In the genomic region with DNA sequence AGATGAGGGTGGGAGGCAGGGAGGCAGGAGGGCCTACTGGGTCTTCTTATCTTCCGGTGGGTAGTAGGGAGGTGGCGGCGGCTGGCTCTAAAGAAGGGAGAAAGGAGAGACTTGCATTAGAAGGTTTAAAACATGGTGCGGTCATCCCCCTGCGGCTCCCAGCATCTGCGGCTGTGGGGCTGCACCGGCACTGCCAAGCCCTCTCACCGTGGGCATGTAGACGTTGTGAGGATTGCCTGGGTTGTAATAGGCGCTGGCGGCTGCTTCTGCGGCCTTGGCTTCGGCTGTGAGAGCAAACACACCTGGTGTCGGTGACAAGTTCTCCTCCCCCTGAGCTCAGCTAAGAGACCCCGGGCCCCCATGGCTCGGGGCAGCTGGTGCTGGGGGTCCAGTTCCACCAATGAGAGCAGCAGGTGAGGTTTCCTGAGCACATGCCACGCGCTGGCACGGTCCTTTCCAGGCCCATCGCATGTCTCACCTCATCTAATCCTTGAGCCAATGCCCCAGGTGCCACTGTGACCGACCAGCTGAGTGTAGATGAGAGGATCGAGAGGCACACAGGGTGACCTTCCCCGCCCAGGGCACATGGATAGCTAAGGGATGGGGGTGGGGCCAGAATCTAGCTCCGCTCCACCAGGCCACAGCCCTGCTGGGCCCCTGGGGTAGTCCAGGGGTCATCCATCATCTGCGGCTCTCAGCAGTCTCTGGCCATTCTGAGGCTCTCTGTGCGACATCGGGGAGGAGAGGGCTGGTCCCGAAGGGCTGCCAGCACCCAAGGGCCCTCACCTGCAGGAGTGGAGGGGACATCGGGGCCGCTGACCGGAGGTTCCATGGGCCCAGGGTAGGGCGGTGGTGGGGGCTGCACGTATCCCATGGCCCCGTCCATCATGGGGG, we compare ENCODE assay signal across 13 cellular contexts. TPM values are rescaled to one million over a fixed set of nuclear protein-coding genes. Genes with fewer than 3 reads are reported as not detected.
DNase-seq lines count a peak whose midpoint lies in the region; ATAC-seq and TF ChIP-seq lines count a peak whose summit lies in the region.
"Had no signal": no experiment of that assay in that cellular context is flagged by ENCODE, and none has a peak within 500 bp of the region (broad histone marks: within the 10 kb centered on the region; RNA-seq: fewer than 3 reads in every experiment).

No MANE protein-coding gene starts in this region.

- H3K9me3 ChIP-seq in RWPE2 (ENCODE audit: severe bottlenecking) (no peaks in the 10 kb centered on the region), mucosa of stomach (ENCODE audit: control insufficient read depth, low read length) (no peaks in the 10 kb centered on the region)

- no peak overlapping the region for H3K4me3 ChIP-seq in RWPE2 (ENCODE audit: severe bottlenecking)
- no peak overlapping the region for H3K4me3 ChIP-seq in mucosa of stomach (ENCODE audit: low read length)

- H3K27me3 ChIP-seq in RWPE2 (ENCODE audit: insufficient read depth, poor library complexity, severe bottlenecking) (no peaks in the 10 kb centered on the region), mucosa of stomach (ENCODE audit: control insufficient read depth, insufficient read depth, low read length) (no peaks in the 10 kb centered on the region)

- intact Hi-C loops in CD14-positive monocyte (cut with micrococcal nuclease) = loop anchor here (5.0 to 10.0 kb wide), 2 partner anchors 70 to 182 kb away; a partner anchor contains a TSS

- H3K27ac ChIP-seq in RWPE2 (ENCODE audit: poor library complexity, severe bottlenecking) = peak overlapping the region; percentile 73

- no peak for TF ChIP-seq CTCF in CD14-positive monocyte (IDR thresholded peaks at IDR 0.05)
- TF ChIP-seq CTCF in RWPE2 (IDR thresholded peaks at IDR 0.05; ENCODE audit: poor library complexity, severe bottlenecking) = no peak
- TF ChIP-seq CTCF in endothelial cell (IDR thresholded peaks at IDR 0.05; ENCODE audit: unreplicated experiment) = no peak

- H3K36me3 ChIP-seq in RWPE2 (ENCODE audit: low read depth) (peaks cover 63% of the 10 kb centered on the region), mucosa of stomach (ENCODE audit: control insufficient read depth, insufficient read depth, low read length) (peaks cover 39% of the 10 kb centered on the region)

- no peak for ATAC-seq in RWPE2 (ENCODE audit: low read depth)
- ATAC-seq: effector memory CD8-positive, alpha-beta T cell; naive thymus-derived CD4-positive, alpha-beta T cell; stimulated activated naive CD8-positive, alpha-beta T cell treated with anti-CD3 and anti-CD28 coated beads, Interleukin-15, Interleukin-2, amounts not matched to agents 100 U/mL and 50 U/mL, for 24 hours had no signal

- H3K9ac ChIP-seq in mucosa of stomach (ENCODE audit: low read length) = peak overlapping the region; percentile 34

- H3K36me3 Mint-ChIP-seq in CD14-positive monocyte (peaks cover 60 to 70% of the 10 kb centered on the region in 2 donors), endothelial cell (ENCODE audit: low read depth, unreplicated experiment) (peaks cover 20% of the 10 kb centered on the region)

- H3K9me3 Mint-ChIP-seq in CD14-positive monocyte = no peaks in the 10 kb centered on the region
- H3K9me3 Mint-ChIP-seq in endothelial cell (ENCODE audit: unreplicated experiment) = no peaks in the 10 kb centered on the region
- H3K9me3 Mint-ChIP-seq: activated CD4-positive, alpha-beta T cell treated with anti-CD3 and anti-CD28 coated beads, Interleukin-2, amount 10 ng/mL, durations not matched to agents 24 days and 14 days; effector memory CD8-positive, alpha-beta T cell; H9; naive thymus-derived CD4-positive, alpha-beta T cell had no signal

- H3K4me1 ChIP-seq in RWPE2 (ENCODE audit: insufficient read depth, poor library complexity, severe bottlenecking) = peaks cover 18% of the 10 kb centered on the region
- H3K4me1 ChIP-seq in mucosa of stomach (ENCODE audit: control insufficient read depth, insufficient read depth, low read length) = peaks cover 58% of the 10 kb centered on the region

- H3K27me3 Mint-ChIP-seq in CD14-positive monocyte (ENCODE audit: low read depth in 3 of 3) = no peaks in the 10 kb centered on the region
- peaks cover 7% of the 10 kb centered on the region for H3K27me3 Mint-ChIP-seq in endothelial cell (ENCODE audit: unreplicated experiment)
- H3K27me3 Mint-ChIP-seq: activated CD4-positive, alpha-beta T cell treated with anti-CD3 and anti-CD28 coated beads, Interleukin-2, amount 10 ng/mL, durations not matched to agents 24 days and 14 days; effector memory CD8-positive, alpha-beta T cell; naive thymus-derived CD4-positive, alpha-beta T cell had no signal

- H3K4me3 Mint-ChIP-seq in CD14-positive monocyte (no peak overlapping the region), endothelial cell (ENCODE audit: unreplicated experiment) (no peak overlapping the region)
- H3K4me3 Mint-ChIP-seq: activated CD4-positive, alpha-beta T cell treated with anti-CD3 and anti-CD28 coated beads, Interleukin-2, amount 10 ng/mL, durations not matched to agents 24 days and 14 days; H9 had no signal

- peak overlapping the region in 4 of 7 donors; percentile 36 to 91 (median 72) for H3K27ac Mint-ChIP-seq in CD14-positive monocyte
- no peak overlapping the region for H3K27ac Mint-ChIP-seq in endothelial cell (ENCODE audit: unreplicated experiment)

- peaks cover 23% of the 10 kb centered on the region for H3K4me1 Mint-ChIP-seq in CD14-positive monocyte
- peaks cover 38% of the 10 kb centered on the region for H3K4me1 Mint-ChIP-seq in endothelial cell (ENCODE audit: unreplicated experiment)

- DNase-seq in CD14-positive monocyte (ENCODE audit: low spot score) = no peak
- DNase-seq in RWPE2 (ENCODE audit: low spot score) = no peak
- no peak for DNase-seq in endothelial cell (ENCODE audit: low spot score)
- no peak for DNase-seq in activated gamma-delta T cell (lab: John Stamatoyannopoulos, UW)
- DNase-seq in DMS 273 treated with DMSO at 0.1 percent for 48 hours (lab: John Stamatoyannopoulos, UW) = no peak
- DNase-seq: activated CD4-positive, alpha-beta T cell treated with anti-CD3 and anti-CD28 coated beads, Interleukin-2, amount 10 ng/mL, durations not matched to agents 24 days and 14 days; AML-193; effector memory CD8-positive, alpha-beta T cell; naive thymus-derived CD4-positive, alpha-beta T cell; NCI-H774; stimulated activated naive CD8-positive, alpha-beta T cell treated with anti-CD3 and anti-CD28 coated beads, Interleukin-15, Interleukin-2, amounts not matched to agents 100 U/mL and 50 U/mL, for 24 hours had no signal

RNA-seq across cellular contexts. Expression of a gene that starts 2.7 kb away (rescaled TPM):
- 10 to 100 TPM; 28.4 to 53.3 TPM for polyA plus RNA-seq in CD14-positive monocyte
- total RNA-seq in endothelial cell (ENCODE audit: unreplicated experiment) = 11.5 TPM

RNA-seq across cellular contexts. Expression of a gene that starts 8.2 kb away (rescaled TPM):
- polyA plus RNA-seq in CD14-positive monocyte = 10 to 100 TPM; 62.4 to 93.3 TPM
- 69.6 TPM for total RNA-seq in endothelial cell (ENCODE audit: unreplicated experiment)

RNA-seq across cellular contexts. Expression of a gene that starts 31.4 kb away (rescaled TPM):
- polyA plus RNA-seq in CD14-positive monocyte = not detected
- total RNA-seq in endothelial cell (ENCODE audit: unreplicated experiment) = 4.4 TPM

RNA-seq across cellular contexts. Expression of a gene that starts 49.8 kb away (rescaled TPM):
- 1 to 10 TPM; 5.6 to 5.9 TPM for polyA plus RNA-seq in CD14-positive monocyte
- 14.1 TPM for total RNA-seq in endothelial cell (ENCODE audit: unreplicated experiment)

RNA-seq across cellular contexts. Expression of a gene that starts 57.7 kb away (rescaled TPM):
- polyA plus RNA-seq in CD14-positive monocyte = 10 to 100 TPM; 27.8 to 36.0 TPM
- 78.2 TPM for total RNA-seq in endothelial cell (ENCODE audit: unreplicated experiment)
